ENCODE assay signal across 8 cellular contexts in the genomic region with DNA sequence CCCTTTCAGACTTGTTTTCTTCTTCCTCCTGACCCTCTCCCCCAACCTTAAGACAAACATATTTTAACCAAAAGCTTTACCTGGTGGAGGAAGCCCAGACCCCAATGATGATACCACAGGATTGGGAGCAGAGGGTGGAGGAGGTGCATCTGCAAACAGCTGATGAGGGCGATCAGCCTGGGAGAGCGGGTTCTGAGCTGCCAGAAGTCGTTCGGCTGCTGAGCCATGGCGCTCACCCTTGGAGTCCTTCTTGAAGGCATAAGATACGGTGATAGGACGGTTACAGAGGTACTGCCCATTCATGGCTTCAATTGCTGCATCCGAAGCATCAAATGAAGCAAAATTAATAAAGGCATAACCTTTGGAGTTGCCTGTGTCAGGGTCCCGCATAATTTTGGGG. TPM values are rescaled to one million over a fixed set of nuclear protein-coding genes. Genes with fewer than 3 reads are reported as not detected.
DNase-seq lines count a peak whose midpoint lies in the region; ATAC-seq and TF ChIP-seq lines count a peak whose summit lies in the region.

No MANE protein-coding gene starts in this region.

- no peak for DNase-seq in CD8-positive, alpha-beta T cell
- DNase-seq in MG63: no peak
- DNase-seq in effector memory CD8-positive, alpha-beta T cell: no peak
- DNase-seq in osteoblast (ENCODE audit: insufficient read length, low spot score, missing footprints): no peak
- no peak for DNase-seq in NCI-H1694 (lab: John Stamatoyannopoulos, UW)
- DNase-seq in NCI-H69 (lab: John Stamatoyannopoulos, UW): no peak
- DNase-seq in stimulated activated CD4-positive, alpha-beta T cell treated with anti-CD3 and anti-CD28 coated beads, Interleukin-2, amount 100 ng/mL, for 24 hours: no peak
- no peak for DNase-seq in NCI-H345 (lab: John Stamatoyannopoulos, UW)

- no peaks in the 10 kb centered on the region for H3K9me3 ChIP-seq in CD8-positive, alpha-beta T cell (ENCODE audit: low read length)
- H3K9me3 ChIP-seq in MG63 (no peaks in the 10 kb centered on the region), osteoblast (ENCODE audit: low read depth, low read length) (no peaks in the 10 kb centered on the region)

- H3K9me3 Mint-ChIP-seq in CD8-positive, alpha-beta T cell: no peaks in the 10 kb centered on the region
- no peaks in the 10 kb centered on the region for H3K9me3 Mint-ChIP-seq in effector memory CD8-positive, alpha-beta T cell

- no peak overlapping the region for H3K4me3 ChIP-seq in CD8-positive, alpha-beta T cell (ENCODE audit: low read depth, low read length)
- H3K4me3 ChIP-seq in MG63 (peak overlapping the region; percentile 98), osteoblast (ENCODE audit: insufficient read depth, low read length) (peak overlapping the region; percentile 91)

- H3K36me3 ChIP-seq in CD8-positive, alpha-beta T cell (ENCODE audit: insufficient read depth, low read length): peaks cover 31% of the 10 kb centered on the region
- peaks cover 56% of the 10 kb centered on the region for H3K36me3 ChIP-seq in MG63
- peaks cover 59% of the 10 kb centered on the region for H3K36me3 ChIP-seq in osteoblast (ENCODE audit: insufficient read depth, low read length)

- H3K36me3 Mint-ChIP-seq in CD8-positive, alpha-beta T cell: peaks cover 56% of the 10 kb centered on the region
- peaks cover 57% of the 10 kb centered on the region for H3K36me3 Mint-ChIP-seq in effector memory CD8-positive, alpha-beta T cell (ENCODE audit: insufficient read depth)

- no peak for ATAC-seq in CD8-positive, alpha-beta T cell
- no peak for ATAC-seq in effector memory CD8-positive, alpha-beta T cell (replicated peaks)

- no peak overlapping the region for H3K27ac Mint-ChIP-seq in CD8-positive, alpha-beta T cell
- peak overlapping the region in 1 of 2 donors; percentile 7 for H3K27ac Mint-ChIP-seq in effector memory CD8-positive, alpha-beta T cell

- peak overlapping the region; percentile 92 for H3K4me2 ChIP-seq in osteoblast (ENCODE audit: insufficient read depth, low read length)

- peaks cover 34% of the 10 kb centered on the region for H3K4me1 ChIP-seq in CD8-positive, alpha-beta T cell (ENCODE audit: insufficient read depth, low read length)
- peaks cover 18% of the 10 kb centered on the region for H3K4me1 ChIP-seq in osteoblast (ENCODE audit: insufficient read depth, low read length)

- intact Hi-C loops in CD8-positive, alpha-beta T cell (cut with DNase I, micrococcal nuclease): loop anchor here in 1 of 2 experiments (5.0 kb wide), 1 partner anchor 436 kb away; a partner anchor contains a TSS

- CTCF ChIA-PET in CD8-positive, alpha-beta T cell (lab: Charles Lee): interaction anchor here (1.6 kb wide), 1 partner anchor 9 kb away, joined by 4 read pairs; no protein-coding TSS in a partner anchor

- peaks cover 34% of the 10 kb centered on the region for H3K79me2 ChIP-seq in osteoblast (ENCODE audit: insufficient read depth, low read length)

- H3K27ac ChIP-seq in CD8-positive, alpha-beta T cell (ENCODE audit: low read depth, low read length): no peak overlapping the region
- no peak overlapping the region for H3K27ac ChIP-seq in osteoblast (ENCODE audit: low read depth, low read length)

- POLR2A ChIA-PET in CD8-positive, alpha-beta T cell (lab: Charles Lee): interaction anchor here (2.1 kb wide), 1 partner anchor 39 kb away, joined by 15 read pairs; a partner anchor contains a TSS

- no peaks in the 10 kb centered on the region for H3K27me3 ChIP-seq in CD8-positive, alpha-beta T cell (ENCODE audit: insufficient read depth, low read length)
- H3K27me3 ChIP-seq in MG63 (no peaks in the 10 kb centered on the region), osteoblast (ENCODE audit: insufficient read depth, low read length) (no peaks in the 10 kb centered on the region)

- peaks cover 1% of the 10 kb centered on the region for H3K27me3 Mint-ChIP-seq in CD8-positive, alpha-beta T cell (ENCODE audit: low read depth)
- H3K27me3 Mint-ChIP-seq in effector memory CD8-positive, alpha-beta T cell: peaks cover 5 to 11% of the 10 kb centered on the region in 2 donors

- H3K4me3 Mint-ChIP-seq in CD8-positive, alpha-beta T cell: peak overlapping the region; percentile 94
- H3K4me3 Mint-ChIP-seq in effector memory CD8-positive, alpha-beta T cell: peak overlapping the region; percentile 89 to 95

- TF ChIP-seq CTCF in CD8-positive, alpha-beta T cell (IDR thresholded peaks at IDR 0.05): no peak
- TF ChIP-seq CTCF in osteoblast (IDR thresholded peaks at IDR 0.05; ENCODE audit: extremely low read depth, low read depth, low read length): no peak

- H2AFZ ChIP-seq in osteoblast (ENCODE audit: low read length): no peak overlapping the region

- peaks cover 44% of the 10 kb centered on the region for H3K4me1 Mint-ChIP-seq in CD8-positive, alpha-beta T cell (ENCODE audit: low read depth)
- H3K4me1 Mint-ChIP-seq in effector memory CD8-positive, alpha-beta T cell (ENCODE audit: low read depth in 2 of 2): peaks cover 37 to 39% of the 10 kb centered on the region in 2 donors

- peaks cover 30% of the 10 kb centered on the region for H4K20me1 ChIP-seq in osteoblast (ENCODE audit: insufficient read depth, low read length)

RNA-seq across cellular contexts. Expression of a gene that starts 1.3 kb away (rescaled TPM):
- 10 to 100 TPM; 52.0 to 59.1 TPM for total RNA-seq in CD8-positive, alpha-beta T cell
- total RNA-seq in MG63 (2014; rRNA removed; shearing (Covaris generic); ENCODE audit: low replicate concordance): 35.9 and 42.3 TPM in 2 replicates
- total RNA-seq in osteoblast: 12.4 and 13.4 TPM in 2 replicates

RNA-seq across cellular contexts. Expression of a gene that starts 8.7 kb away (rescaled TPM):
- 1 to 10 TPM; 2.9 to 3.3 TPM for total RNA-seq in CD8-positive, alpha-beta T cell
- 0.16 TPM in 1 of 2 replicates, not detected in the other for total RNA-seq in MG63 (2014; rRNA removed; shearing (Covaris generic); ENCODE audit: low replicate concordance)
- 20.3 and 23.2 TPM in 2 replicates for total RNA-seq in osteoblast

RNA-seq across cellular contexts. Expression of a gene that starts 10.4 kb away (rescaled TPM):
- total RNA-seq in CD8-positive, alpha-beta T cell: under 1 TPM in 1 of 2 experiments, not detected in 1; 0.14 TPM
- 0.35 and 3.0 TPM in 2 replicates for total RNA-seq in MG63 (2014; rRNA removed; shearing (Covaris generic); ENCODE audit: low replicate concordance)
- total RNA-seq in osteoblast: 7.2 and 13.3 TPM in 2 replicates

RNA-seq across cellular contexts. Expression of a gene that starts 26.9 kb away (rescaled TPM):
- total RNA-seq in CD8-positive, alpha-beta T cell: 1 to 10 TPM; 3.3 to 4.0 TPM
- total RNA-seq in MG63 (2014; rRNA removed; shearing (Covaris generic); ENCODE audit: low replicate concordance): 9.5 and 33.3 TPM in 2 replicates
- total RNA-seq in osteoblast: 6.9 and 7.7 TPM in 2 replicates
